1 cellular context compared by ENCODE assay signal in the genomic region with DNA sequence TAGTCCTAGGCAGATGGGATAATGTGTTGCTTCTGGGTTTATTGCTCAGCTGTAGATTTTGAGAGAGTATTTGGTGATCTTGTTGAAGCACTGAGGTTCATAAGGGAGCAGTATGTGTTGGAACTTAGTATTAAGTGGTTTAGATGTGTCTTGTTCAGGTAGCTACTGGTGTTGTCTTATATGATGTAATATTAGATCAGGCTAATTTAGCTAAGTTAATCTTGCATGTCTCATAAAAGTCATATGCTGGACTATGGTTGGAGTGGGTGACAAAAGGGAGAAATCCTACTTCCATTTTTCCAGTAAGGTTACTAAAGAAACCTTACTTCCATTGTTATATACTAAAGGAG.
TF ChIP-seq lines count a peak whose summit lies in the region.

No MANE protein-coding gene starts in this region.

TF ChIP-seq in HepG2, 621 proteins besides CTCF, POLR2A, EP300 and RAD21 (continued from another document):
- TF ChIP-seq, protein P1, sequence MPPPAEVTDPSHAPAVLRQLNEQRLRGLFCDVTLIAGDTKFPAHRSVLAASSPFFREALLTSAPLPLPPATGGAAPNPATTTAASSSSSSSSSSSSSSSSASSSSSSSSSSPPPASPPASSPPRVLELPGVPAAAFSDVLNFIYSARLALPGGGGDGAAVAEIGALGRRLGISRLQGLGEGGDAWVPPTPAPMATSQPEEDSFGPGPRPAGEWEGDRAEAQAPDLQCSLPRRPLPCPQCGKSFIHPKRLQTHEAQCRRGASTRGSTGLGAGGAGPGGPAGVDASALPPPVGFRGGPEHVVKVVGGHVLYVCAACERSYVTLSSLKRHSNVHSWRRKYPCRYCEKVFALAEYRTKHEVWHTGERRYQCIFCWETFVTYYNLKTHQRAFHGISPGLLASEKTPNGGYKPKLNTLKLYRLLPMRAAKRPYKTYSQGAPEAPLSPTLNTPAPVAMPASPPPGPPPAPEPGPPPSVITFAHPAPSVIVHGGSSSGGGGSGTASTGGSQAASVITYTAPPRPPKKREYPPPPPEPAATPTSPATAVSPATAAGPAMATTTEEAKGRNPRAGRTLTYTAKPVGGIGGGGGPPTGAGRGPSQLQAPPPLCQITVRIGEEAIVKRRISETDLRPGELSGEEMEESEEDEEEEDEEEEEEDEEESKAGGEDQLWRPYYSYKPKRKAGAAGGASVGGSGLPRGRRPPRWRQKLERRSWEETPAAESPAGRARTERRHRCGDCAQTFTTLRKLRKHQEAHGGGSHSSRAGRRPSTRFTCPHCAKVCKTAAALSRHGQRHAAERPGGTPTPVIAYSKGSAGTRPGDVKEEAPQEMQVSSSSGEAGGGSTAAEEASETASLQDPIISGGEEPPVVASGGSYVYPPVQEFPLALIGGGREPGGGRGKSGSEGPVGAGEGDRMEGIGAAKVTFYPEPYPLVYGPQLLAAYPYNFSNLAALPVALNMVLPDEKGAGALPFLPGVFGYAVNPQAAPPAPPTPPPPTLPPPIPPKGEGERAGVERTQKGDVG (CRISPR knock-in tag; IDR thresholded peaks at IDR 0.05; ENCODE audit: borderline replicate concordance), result no peak
- TF ChIP-seq ZNF672 (CRISPR knock-in tag; IDR thresholded peaks at IDR 0.05) (no peak), ZNF879 (CRISPR knock-in tag; IDR thresholded peaks at IDR 0.05) (no peak), THRA (CRISPR knock-in tag; IDR thresholded peaks at IDR 0.05; ENCODE audit: borderline replicate concordance) (no peak), JUN (CRISPR knock-in tag; IDR thresholded peaks at IDR 0.05) (no peak), ZNF446 (CRISPR knock-in tag; IDR thresholded peaks at IDR 0.05) (no peak), ZNF7 (CRISPR knock-in tag; IDR thresholded peaks at IDR 0.05) (no peak), ZNF207 (IDR thresholded peaks at IDR 0.05; ENCODE audit: borderline replicate concordance) (no peak), KLF6 (CRISPR knock-in tag; IDR thresholded peaks at IDR 0.05) (no peak), ADNP (CRISPR knock-in tag; IDR thresholded peaks at IDR 0.05) (no peak), ZNF703 (CRISPR knock-in tag; IDR thresholded peaks at IDR 0.05; ENCODE audit: borderline replicate concordance) (no peak), ZNF138 (CRISPR knock-in tag; IDR thresholded peaks at IDR 0.05; ENCODE audit: low read depth) (no peak), MYNN (CRISPR knock-in tag; IDR thresholded peaks at IDR 0.05; ENCODE audit: low read depth) (no peak), ZNF572 (CRISPR knock-in tag; IDR thresholded peaks at IDR 0.05) (no peak), ZBTB44 (CRISPR knock-in tag; IDR thresholded peaks at IDR 0.05) (no peak), ARNT (IDR thresholded peaks at IDR 0.05) (no peak), PHF8 (CRISPR knock-in tag; IDR thresholded peaks at IDR 0.05) (no peak)
